In genomic region chr13:75760182-75760981, GRCh38 we compare ENCODE assay signal across 8 cellular contexts.
DNase-seq lines count a peak whose midpoint lies in the region; ATAC-seq lines count a peak whose summit lies in the region.

No MANE protein-coding gene starts in this region.

- peak overlapping the region; percentile 7 for H3K4me3 ChIP-seq in effector memory CD4-positive, alpha-beta T cell (ENCODE audit: insufficient read depth, low read depth, low read length, poor library complexity, severe bottlenecking)

- no peaks in the 10 kb centered on the region for H3K9me3 Mint-ChIP-seq in natural killer cell treated with Interleukin-12 subunit alpha and Interleukin-12 subunit beta and Interleukin-15 and Interleukin-18, amount 100 ng/mL, for 72 hours

- ATAC-seq in activated CD4-positive, CD25-positive, alpha-beta regulatory T cell treated with anti-CD3 and anti-CD28 coated beads, Interleukin-2, amount 50 U/mL, for 24 hours: peak; percentile 27 to 44
- peak; percentile 43 for ATAC-seq in HG02970 (IDR thresholded peaks at IDR 0.05; ENCODE audit: low FRiP score, unreplicated experiment)
- ATAC-seq in natural killer cell treated with Interleukin-12 subunit alpha and Interleukin-12 subunit beta and Interleukin-15 and Interleukin-18, amount 100 ng/mL, for 72 hours: no peak

- no peaks in the 10 kb centered on the region for H3K27me3 ChIP-seq in effector memory CD4-positive, alpha-beta T cell (replicated peaks; ENCODE audit: control insufficient read depth, insufficient read depth, low read length, poor library complexity, severe bottlenecking)

- H3K4me1 ChIP-seq in effector memory CD4-positive, alpha-beta T cell (ENCODE audit: control insufficient read depth, insufficient read depth, low read length, poor library complexity, severe bottlenecking): peaks cover 22% of the 10 kb centered on the region

- H3K4me3 Mint-ChIP-seq in natural killer cell treated with Interleukin-12 subunit alpha and Interleukin-12 subunit beta and Interleukin-15 and Interleukin-18, amount 100 ng/mL, for 72 hours: peak overlapping the region; percentile 30

- DNase-seq in activated CD4-positive, CD25-positive, alpha-beta regulatory T cell (lab: John Stamatoyannopoulos, UW): no peak
- DNase-seq in NCI-H69 (lab: John Stamatoyannopoulos, UW) (peak; percentile 90), OCI-M2 (lab: John Stamatoyannopoulos, UW; ENCODE audit: unreplicated experiment) (no peak), NOMO-1 treated with dmso at 0.1 percent for 144 hours (lab: John Stamatoyannopoulos, UW; ENCODE audit: unreplicated experiment) (no peak)
- no peak for DNase-seq in effector memory CD4-positive, alpha-beta T cell
- no peak for DNase-seq in natural killer cell treated with Interleukin-12 subunit alpha and Interleukin-12 subunit beta and Interleukin-15 and Interleukin-18, amount 100 ng/mL, for 72 hours (ENCODE audit: low spot score)

- H3K27ac Mint-ChIP-seq in natural killer cell treated with Interleukin-12 subunit alpha and Interleukin-12 subunit beta and Interleukin-15 and Interleukin-18, amount 100 ng/mL, for 72 hours: no peak overlapping the region

- no peaks in the 10 kb centered on the region for H3K9me3 ChIP-seq in effector memory CD4-positive, alpha-beta T cell (ENCODE audit: control insufficient read depth, low read length)

- H3K36me3 Mint-ChIP-seq in natural killer cell treated with Interleukin-12 subunit alpha and Interleukin-12 subunit beta and Interleukin-15 and Interleukin-18, amount 100 ng/mL, for 72 hours: no peaks in the 10 kb centered on the region

- H3K4me1 Mint-ChIP-seq in natural killer cell treated with Interleukin-12 subunit alpha and Interleukin-12 subunit beta and Interleukin-15 and Interleukin-18, amount 100 ng/mL, for 72 hours (ENCODE audit: low read depth in 2 of 2): peaks cover 11 to 27% of the 10 kb centered on the region in 2 donors

- H3K27ac ChIP-seq in effector memory CD4-positive, alpha-beta T cell (ENCODE audit: insufficient read depth, low read length, poor library complexity, severe bottlenecking): peak overlapping the region; percentile 12

- H3K27me3 Mint-ChIP-seq in natural killer cell treated with Interleukin-12 subunit alpha and Interleukin-12 subunit beta and Interleukin-15 and Interleukin-18, amount 100 ng/mL, for 72 hours: no peaks in the 10 kb centered on the region

- H3K36me3 ChIP-seq in effector memory CD4-positive, alpha-beta T cell (ENCODE audit: control insufficient read depth, insufficient read depth, low read length): no peaks in the 10 kb centered on the region

Comparison
In these comparisons a context has a peak if more than half of its experiments do, and no peak if none do; other contexts are left out.
1. ATAC-seq: peak in activated CD4-positive, CD25-positive, alpha-beta regulatory T cell treated with anti-CD3 and anti-CD28 coated beads, Interleukin-2, amount 50 U/mL, for 24 hours (2 of 2) and HG02970 (single experiment); none in natural killer cell treated with Interleukin-12 subunit alpha and Interleukin-12 subunit beta and Interleukin-15 and Interleukin-18, amount 100 ng/mL, for 72 hours (0 of 2).